10 cellular contexts compared by ENCODE assay signal in genomic region chr11:76787911-76788596, GRCh38. TPM values are rescaled to one million over a fixed set of nuclear protein-coding genes. Genes with fewer than 3 reads are reported as not detected.
DNase-seq lines count a peak whose midpoint lies in the region; ATAC-seq, FAIRE-seq and TF ChIP-seq lines count a peak whose summit lies in the region.
"Had no signal": no experiment of that assay in that cellular context is flagged by ENCODE, and none has a peak within 500 bp of the region (broad histone marks: within the 10 kb centered on the region; RNA-seq: fewer than 3 reads in every experiment).

No MANE protein-coding gene starts in this region.

- peaks cover 32% of the 10 kb centered on the region for H3K4me1 ChIP-seq in Caco-2
- H3K4me1 ChIP-seq in Peyer's patch: peaks cover 3 to 69% (median 8%) of the 10 kb centered on the region in 4 donors

- no peak for TF ChIP-seq POLR2A in Peyer's patch (IDR thresholded peaks at IDR 0.05)

- H3K4me3 Mint-ChIP-seq in Caco-2 (ENCODE audit: unreplicated experiment): no peak overlapping the region
- H3K4me3 Mint-ChIP-seq in activated CD4-positive, alpha-beta memory T cell treated with anti-CD3 and anti-CD28 coated beads, Interleukin-2, amount 10 ng/mL, durations not matched to agents 7 days and 5 days: no peak overlapping the region
- H3K4me3 Mint-ChIP-seq: stimulated activated naive CD8-positive, alpha-beta T cell treated with anti-CD3 and anti-CD28 coated beads, Interleukin-15, amount 100 ng/mL, for 72 hours had no signal

- H3K27me3 ChIP-seq in Caco-2 (replicated peaks; ENCODE audit: control insufficient read depth, insufficient read depth, low read length): no peaks in the 10 kb centered on the region
- H3K27me3 ChIP-seq in Peyer's patch: no peaks in the 10 kb centered on the region
- H3K27me3 ChIP-seq: cardiac muscle cell had no signal

- TF ChIP-seq CTCF in Caco-2 (IDR thresholded peaks at IDR 0.05; ENCODE audit: insufficient read depth in 1 of 2, low read depth in 1 of 2, low read length in 1 of 2, severe bottlenecking in 1 of 2, unreplicated experiment in 1 of 2): no peak
- no peak for TF ChIP-seq CTCF in Peyer's patch (IDR thresholded peaks at IDR 0.05)
- no peak for TF ChIP-seq CTCF in fibroblast of pulmonary artery (IDR thresholded peaks at IDR 0.05; ENCODE audit: low read length, missing control alignments)

- FAIRE-seq in GM19239 (lab: Jason Lieb, UNC): no peak

- H3K27ac Mint-ChIP-seq in Caco-2 (ENCODE audit: unreplicated experiment): peak overlapping the region; percentile 62
- no peak overlapping the region for H3K27ac Mint-ChIP-seq in activated CD4-positive, alpha-beta memory T cell treated with anti-CD3 and anti-CD28 coated beads, Interleukin-2, amount 10 ng/mL, durations not matched to agents 7 days and 5 days
- H3K27ac Mint-ChIP-seq: stimulated activated naive CD8-positive, alpha-beta T cell treated with anti-CD3 and anti-CD28 coated beads, Interleukin-15, amount 100 ng/mL, for 72 hours had no signal

- CTCF ChIA-PET in Caco-2 (lab: Charles Lee): interaction anchor here (1.3 kb wide), 1 partner anchor 54 kb away, joined by 6 read pairs; no protein-coding TSS in a partner anchor
- CTCF ChIA-PET in activated CD4-positive, alpha-beta memory T cell treated with anti-CD3 and anti-CD28 coated beads, Interleukin-2, amount 10 ng/mL, durations not matched to agents 7 days and 5 days (lab: Charles Lee): interaction anchor here (0.7 to 1.4 kb wide), 2 partner anchors 10 to 65 kb away, joined by 3 to 5 read pairs; no protein-coding TSS in a partner anchor

- H3K36me3 ChIP-seq in Caco-2 (ENCODE audit: control insufficient read depth, insufficient read depth, low read length): peaks cover 10% of the 10 kb centered on the region
- H3K36me3 ChIP-seq in Peyer's patch: no peaks in the 10 kb centered on the region
- H3K36me3 ChIP-seq: cardiac muscle cell had no signal

- H3K4me1 Mint-ChIP-seq in Caco-2 (ENCODE audit: low read depth, unreplicated experiment): peaks cover 48% of the 10 kb centered on the region
- H3K4me1 Mint-ChIP-seq in activated CD4-positive, alpha-beta memory T cell treated with anti-CD3 and anti-CD28 coated beads, Interleukin-2, amount 10 ng/mL, durations not matched to agents 7 days and 5 days: peaks cover 6% of the 10 kb centered on the region

- peaks cover 10% of the 10 kb centered on the region for H3K9me3 Mint-ChIP-seq in Caco-2 (ENCODE audit: unreplicated experiment)
- no peaks in the 10 kb centered on the region for H3K9me3 Mint-ChIP-seq in activated CD4-positive, alpha-beta memory T cell treated with anti-CD3 and anti-CD28 coated beads, Interleukin-2, amount 10 ng/mL, durations not matched to agents 7 days and 5 days

- H3K27ac ChIP-seq in Peyer's patch: peak overlapping the region in 3 of 4 donors; percentile 51 to 86 (median 75)
- H3K27ac ChIP-seq: cardiac muscle cell had no signal

- H3K36me3 Mint-ChIP-seq in Caco-2 (ENCODE audit: insufficient read depth, unreplicated experiment): peaks cover 23% of the 10 kb centered on the region
- no peaks in the 10 kb centered on the region for H3K36me3 Mint-ChIP-seq in activated CD4-positive, alpha-beta memory T cell treated with anti-CD3 and anti-CD28 coated beads, Interleukin-2, amount 10 ng/mL, durations not matched to agents 7 days and 5 days (ENCODE audit: low read depth)

- DNase-seq in Caco-2 (peak; percentile 44 to 60), Peyer's patch (peak in 2 of 3 donors; percentile 57 to 63), fibroblast of pulmonary artery (ENCODE audit: low read depth) (peak; percentile 56), posterior vena cava (ENCODE audit: low spot score) (peak; percentile 80), GM19239 (ENCODE audit: insufficient read length, low spot score) (no peak)
- DNase-seq in activated CD8-positive, alpha-beta memory T cell treated with anti-CD3 and anti-CD28 coated beads, Interleukin-2, amount 50 U/mL, for 48 hours: no peak
- DNase-seq in activated CD4-positive, alpha-beta memory T cell treated with anti-CD3 and anti-CD28 coated beads, Interleukin-2, amount 10 ng/mL, durations not matched to agents 7 days and 5 days: no peak
- DNase-seq: stimulated activated naive CD8-positive, alpha-beta T cell treated with anti-CD3 and anti-CD28 coated beads, Interleukin-15, amount 100 ng/mL, for 72 hours had no signal

- POLR2A ChIA-PET in Caco-2 (lab: Charles Lee): no interaction called here
- POLR2A ChIA-PET in activated CD4-positive, alpha-beta memory T cell treated with anti-CD3 and anti-CD28 coated beads, Interleukin-2, amount 10 ng/mL, durations not matched to agents 7 days and 5 days (lab: Charles Lee): no interaction called here

- H3K9me3 ChIP-seq in Caco-2 (peaks cover 21% of the 10 kb centered on the region), Peyer's patch (no peaks in the 10 kb centered on the region)

- H3K4me3 ChIP-seq in Caco-2 (ENCODE audit: low read depth, low read length): no peak overlapping the region
- H3K4me3 ChIP-seq in Peyer's patch: peak overlapping the region in 1 of 4 donors; percentile 0
- no peak overlapping the region for H3K4me3 ChIP-seq in fibroblast of pulmonary artery (replicated peaks; ENCODE audit: low read depth, low read length)
- H3K4me3 ChIP-seq: cardiac muscle cell had no signal

- no peaks in the 10 kb centered on the region for H3K27me3 Mint-ChIP-seq in Caco-2 (ENCODE audit: insufficient read depth, unreplicated experiment)
- peaks cover 39% of the 10 kb centered on the region for H3K27me3 Mint-ChIP-seq in activated CD4-positive, alpha-beta memory T cell treated with anti-CD3 and anti-CD28 coated beads, Interleukin-2, amount 10 ng/mL, durations not matched to agents 7 days and 5 days

- no TSS peak for BruUV-seq in Caco-2 (replicated peaks; lab: Mats Ljungman, UMichigan)

- intact Hi-C loops in Caco-2 (cut with micrococcal nuclease; ENCODE audit: unreplicated experiment): no loop called here
- intact Hi-C loops in posterior vena cava (cut with DNase I): loop anchor here in 1 of 2 donors (5.0 kb wide), 1 partner anchor 56 kb away; no protein-coding TSS in a partner anchor

- ATAC-seq in GM19328 (IDR thresholded peaks at IDR 0.05; ENCODE audit: unreplicated experiment): no peak
- ATAC-seq: stimulated activated naive CD8-positive, alpha-beta T cell treated with anti-CD3 and anti-CD28 coated beads, Interleukin-15, amount 100 ng/mL, for 72 hours had no signal

RNA-seq across cellular contexts. Expression of gene TSKU, which starts 4.9 kb away (rescaled TPM):
- total RNA-seq in Caco-2 (2022) (38.6 and 40.6 TPM in 2 replicates), Peyer's patch (100 to 1,000 TPM in 2 of 4 donors, 10 to 100 TPM in 2; 27.2 to 152 (median 87.2) TPM), posterior vena cava (10 to 100 TPM; 64.0 to 77.6 TPM)
- total RNA-seq in activated CD4-positive, alpha-beta memory T cell treated with anti-CD3 and anti-CD28 coated beads, Interleukin-2, amount 10 ng/mL, durations not matched to agents 7 days and 5 days: 1 to 10 TPM in 1 of 2 experiments, under 1 TPM in 1; 0.85 to 1.2 TPM

Comparison
In these comparisons a context has a peak if more than half of its experiments do, and no peak if none do; other contexts are left out.
1. DNase-seq: peak in Caco-2 (2 of 2), Peyer's patch (2 of 3), fibroblast of pulmonary artery (single experiment) and posterior vena cava (single experiment); none in GM19239 (single experiment), activated CD8-positive, alpha-beta memory T cell treated with anti-CD3 and anti-CD28 coated beads, Interleukin-2, amount 50 U/mL, for 48 hours (single experiment) and activated CD4-positive, alpha-beta memory T cell treated with anti-CD3 and anti-CD28 coated beads, Interleukin-2, amount 10 ng/mL, durations not matched to agents 7 days and 5 days (single experiment).
2. RNA of gene TSKU, which starts 4.9 kb away (total RNA-seq): 27.2 to 152 TPM in Peyer's patch, 64.0 to 77.6 TPM in posterior vena cava and 38.6 to 40.6 TPM in Caco-2; 0.85 to 1.2 TPM in activated CD4-positive, alpha-beta memory T cell treated with anti-CD3 and anti-CD28 coated beads, Interleukin-2, amount 10 ng/mL, durations not matched to agents 7 days and 5 days; every median in the first group is over 10 times any median in the second.